Comparison of ENCODE assay signal across 32 cellular contexts in genomic region chr1:216433175-216433574, GRCh38. TPM values are rescaled to one million over a fixed set of nuclear protein-coding genes. Genes with fewer than 3 reads are reported as not detected.
"Had no signal": no experiment of that assay in that cellular context is flagged by ENCODE, and none has a peak within 500 bp of the region (broad histone marks: within the 10 kb centered on the region; RNA-seq: fewer than 3 reads in every experiment).

No MANE protein-coding gene starts in this region.

- H3K27ac ChIP-seq: ascending aorta, cardiac muscle cell, VCaP had no signal

- H3K36me3 ChIP-seq: ascending aorta, cardiac muscle cell had no signal

- H3K4me3 ChIP-seq: ascending aorta, cardiac muscle cell had no signal

- H3K27me3 ChIP-seq: ascending aorta, cardiac muscle cell had no signal

- H3K4me1 ChIP-seq: ascending aorta had no signal

- DNase-seq: activated B cell treated with CpG ODN at 0.5 μM for 24 hours; activated CD4-positive, alpha-beta memory T cell treated with anti-CD3 and anti-CD28 coated beads, Interleukin-2, amount 10 ng/mL, durations not matched to agents 7 days and 5 days; activated CD4-positive, alpha-beta T cell treated with anti-CD3 and anti-CD28 coated beads for 4 hours; activated CD4-positive, alpha-beta T cell treated with anti-CD3 and anti-CD28 coated beads, Interleukin-2, amount 10 ng/mL, durations not matched to agents 24 days and 14 days; activated CD4-positive, alpha-beta T cell treated with anti-CD3 and anti-CD28 coated beads, Interleukin-2, amount 50 U/mL, for 48 hours; activated CD4-positive, CD25-positive, alpha-beta regulatory T cell treated with anti-CD3 and anti-CD28 coated beads, Interleukin-2, amount 50 U/mL, for 72 hours; activated CD8-positive, alpha-beta memory T cell treated with anti-CD3 and anti-CD28 coated beads for 24 hours; activated CD8-positive, alpha-beta memory T cell treated with anti-CD3 and anti-CD28 coated beads, Interleukin-2, amount 10 ng/mL, durations not matched to agents 7 days and 5 days; activated CD8-positive, alpha-beta memory T cell treated with anti-CD3 and anti-CD28 coated beads, Interleukin-2, amount 50 U/mL, for 48 hours; activated CD8-positive, alpha-beta T cell treated with anti-CD3 and anti-CD28 coated beads, Interleukin-2, amount 10 ng/mL, durations not matched to agents 7 days and 5 days; activated effector memory CD4-positive, alpha-beta T cell treated with Interleukin-2 at 50 U/mL for 16 hours; activated gamma-delta T cell; activated naive CD4-positive, alpha-beta T cell treated with anti-CD3 and anti-CD28 coated beads, Interleukin-2, amount 10 ng/mL, durations not matched to agents 7 days and 5 days; activated naive CD4-positive, alpha-beta T cell treated with Interleukin-2 at 50 U/mL for 16 hours; activated naive CD8-positive, alpha-beta T cell treated with anti-CD3 and anti-CD28 coated beads, Interleukin-2, amount 10 ng/mL, durations not matched to agents 7 days and 5 days; activated naive CD8-positive, alpha-beta T cell treated with anti-CD3 and anti-CD28 coated beads, Interleukin-2, amount 50 U/mL, for 24 hours; activated T-cell treated with anti-CD3 and anti-CD28 coated beads, Interleukin-2, amount 50 U/mL, for 24 hours; activated T-cell treated with anti-CD3 and anti-CD28 coated beads, Interleukin-2, amount 50 U/mL, for 48 hours; amygdala; anterior cingulate cortex; caudate nucleus; cerebellar nuclear complex; T-helper 1 cell; T-helper 2 cell; T-helper 9 cell had no signal

- H3K9me3 ChIP-seq: ascending aorta had no signal

- FAIRE-seq: bronchial epithelial cell, TTC549 had no signal

- ATAC-seq: activated CD8-positive, alpha-beta memory T cell treated with anti-CD3 and anti-CD28 coated beads, Interleukin-2, amount 10 ng/mL, durations not matched to agents 7 days and 5 days; activated CD8-positive, alpha-beta T cell treated with anti-CD3 and anti-CD28 coated beads, Interleukin-2, amount 10 ng/mL, durations not matched to agents 7 days and 5 days; activated naive CD8-positive, alpha-beta T cell treated with anti-CD3 and anti-CD28 coated beads, Interleukin-2, amount 50 U/mL, for 24 hours had no signal

RNA-seq across cellular contexts. Expression of gene USH2A, which starts 9.9 kb away (rescaled TPM):
- total RNA-seq: activated B cell treated with CpG ODN at 0.5 μM for 24 hours; activated CD4-positive, alpha-beta memory T cell treated with anti-CD3 and anti-CD28 coated beads, Interleukin-2, amount 10 ng/mL, durations not matched to agents 7 days and 5 days; activated CD4-positive, alpha-beta T cell treated with anti-CD3 and anti-CD28 coated beads, Interleukin-2, amount 10 ng/mL, durations not matched to agents 24 days and 14 days; activated CD8-positive, alpha-beta memory T cell treated with anti-CD3 and anti-CD28 coated beads, Interleukin-2, amount 10 ng/mL, durations not matched to agents 7 days and 5 days; activated CD8-positive, alpha-beta T cell treated with anti-CD3 and anti-CD28 coated beads, Interleukin-2, amount 10 ng/mL, durations not matched to agents 7 days and 5 days; activated naive CD8-positive, alpha-beta T cell treated with anti-CD3 and anti-CD28 coated beads, Interleukin-2, amount 10 ng/mL, durations not matched to agents 7 days and 5 days; activated T-helper 2 cell treated with anti-CD3 and anti-CD28 coated beads, Interferon-gamma antibody, Interleukin-2, Interleukin-4, amounts not matched to agents 10 μg/mL and 5 μg/mL and 100 μg/mL, durations not matched to agents 14 hours and 24 hours and 36 hours; ascending aorta; bronchial epithelial cell had no signal
- polyA plus RNA-seq: adipose tissue, cardiac muscle cell had no signal
